8 cellular contexts compared by ENCODE assay signal in genomic region chr17:67825627-67826588, GRCh38. TPM values are rescaled to one million over a fixed set of nuclear protein-coding genes. Genes with fewer than 3 reads are reported as not detected.
DNase-seq lines count a peak whose midpoint lies in the region; ATAC-seq and TF ChIP-seq lines count a peak whose summit lies in the region.
"Not testable (repeated sequence)": the region's sequence is repeated elsewhere in the genome, so short reads cannot be mapped to it uniquely, and the experiment has no call there.

No MANE protein-coding gene starts in this region.

- H3K4me1 ChIP-seq in BLaER1 (peaks cover 60% of the 10 kb centered on the region), OCI-LY3 (ENCODE audit: low read length) (peaks cover 39% of the 10 kb centered on the region), lung (ENCODE audit: control insufficient read depth in 2 of 2, insufficient read depth in 2 of 2, low read length in 2 of 2) (peaks cover 3 to 18% of the 10 kb centered on the region in 2 donors)

- H3K27me3 ChIP-seq in BLaER1; lung (ENCODE audit: control insufficient read depth, insufficient read depth): not testable (repeated sequence)
- H3K27me3 ChIP-seq in OCI-LY3 (ENCODE audit: low read depth, low read length): peaks cover 18% of the 10 kb centered on the region

- peaks cover 50% of the 10 kb centered on the region for H3K79me2 ChIP-seq in OCI-LY3 (ENCODE audit: low read length)

- DNase-seq in activated CD8-positive, alpha-beta memory T cell treated with anti-CD3 and anti-CD28 coated beads, Interleukin-2, amount 50 U/mL, for 48 hours: peak; percentile 80
- peak; percentile 55 to 69 (median 57) for DNase-seq in effector memory CD8-positive, alpha-beta T cell
- DNase-seq in lung (ENCODE audit: low spot score): peak; percentile 41
- DNase-seq in stimulated activated CD4-positive, alpha-beta T cell treated with anti-CD3 and anti-CD28 coated beads, Interleukin-4, amount 100 ng/mL, for 24 hours: peak; percentile 40

- H3K9ac ChIP-seq in BLaER1: peak overlapping the region; percentile 91
- H3K9ac ChIP-seq in OCI-LY3 (ENCODE audit: low read length): peak overlapping the region; percentile 84

- peaks cover 16 to 30% of the 10 kb centered on the region in 2 donors for H3K4me1 Mint-ChIP-seq in effector memory CD8-positive, alpha-beta T cell (ENCODE audit: low read depth in 2 of 2)

- H3K36me3 ChIP-seq in BLaER1; OCI-LY3 (replicated peaks; ENCODE audit: low read depth, low read length); lung (ENCODE audit: control insufficient read depth in 2 of 2, insufficient read depth in 2 of 2, low read length in 2 of 2): not testable (repeated sequence)

- H3K4me3 Mint-ChIP-seq in effector memory CD8-positive, alpha-beta T cell: peak overlapping the region; percentile 91 to 93

- H4K20me1 ChIP-seq in BLaER1: peaks cover 43% of the 10 kb centered on the region
- H4K20me1 ChIP-seq in OCI-LY3 (ENCODE audit: insufficient read depth, low read length): peaks cover 21% of the 10 kb centered on the region

- H3K9me3 ChIP-seq in BLaER1; OCI-LY3 (ENCODE audit: insufficient read depth, low read length); lung (ENCODE audit: control insufficient read depth in 2 of 2, insufficient read depth in 1 of 2, low read length in 1 of 2): not testable (repeated sequence)

- H3K4me2 ChIP-seq in BLaER1 (peak overlapping the region; percentile 90), OCI-LY3 (ENCODE audit: low read length) (peak overlapping the region; percentile 88)

- peak overlapping the region; percentile 93 to 96 for H3K27ac Mint-ChIP-seq in effector memory CD8-positive, alpha-beta T cell

- ATAC-seq in GM19455 (IDR thresholded peaks at IDR 0.05; ENCODE audit: unreplicated experiment): peak; percentile 40
- ATAC-seq in HG03457 (IDR thresholded peaks at IDR 0.05; ENCODE audit: unreplicated experiment): peak; percentile 15
- ATAC-seq in effector memory CD8-positive, alpha-beta T cell (replicated peaks): peak; percentile 67
- ATAC-seq in lung (ENCODE audit: insufficient read depth, low FRiP score): peak; percentile 12

- 0 to 1% methylated on average over 30 to 93 of the region's 94 CpGs for WGBS in lung, 2 donors

- peaks cover 27% of the 10 kb centered on the region for H3K36me3 Mint-ChIP-seq in effector memory CD8-positive, alpha-beta T cell (ENCODE audit: insufficient read depth)

- H2AFZ ChIP-seq in OCI-LY3 (ENCODE audit: low read depth, low read length): not testable (repeated sequence)

- H3K27me3 Mint-ChIP-seq in effector memory CD8-positive, alpha-beta T cell: not testable (repeated sequence)

- H3K4me3 ChIP-seq in BLaER1 (peak overlapping the region; percentile 80), OCI-LY3 (ENCODE audit: low read length) (peak overlapping the region; percentile 83), lung (peak overlapping the region; percentile 96)

- H3K27ac ChIP-seq in BLaER1: peak overlapping the region; percentile 93
- peak overlapping the region; percentile 53 for H3K27ac ChIP-seq in OCI-LY3 (ENCODE audit: low read length)
- peak overlapping the region; percentile 89 to 97 for H3K27ac ChIP-seq in lung (ENCODE audit: low read depth in 1 of 2, low read length in 1 of 2)

- H3K9me3 Mint-ChIP-seq in effector memory CD8-positive, alpha-beta T cell: not testable (repeated sequence)

- TF ChIP-seq CTCF in OCI-LY3 (IDR thresholded peaks at IDR 0.05; ENCODE audit: low read depth, low read length); lung (IDR thresholded peaks at IDR 0.05; ENCODE audit: control extremely low read depth, extremely low read depth): not testable (repeated sequence)

RNA-seq across cellular contexts. Expression of gene BPTF, which starts 0.6 kb away (rescaled TPM):
- total RNA-seq in lung: 100 to 1,000 TPM in 1 of 2 donors, 10 to 100 TPM in 1; 78.6 to 179 TPM
- 10 to 100 TPM; 12.2 to 16.2 TPM for polyA plus RNA-seq in lung

Comparison
In these comparisons a context has a peak if more than half of its experiments do, and no peak if none do; other contexts are left out.
1. Peak in every context shown above with its lines: DNase-seq, ATAC-seq, H3K4me3 ChIP-seq and H3K27ac ChIP-seq.
2. ATAC-seq: peak in every context shown above with its lines; median percentile 67 in effector memory CD8-positive, alpha-beta T cell; 40 in GM19455; 15 in HG03457; 12 in lung.